ENCODE assay signal across 9 cellular contexts in the genomic region with DNA sequence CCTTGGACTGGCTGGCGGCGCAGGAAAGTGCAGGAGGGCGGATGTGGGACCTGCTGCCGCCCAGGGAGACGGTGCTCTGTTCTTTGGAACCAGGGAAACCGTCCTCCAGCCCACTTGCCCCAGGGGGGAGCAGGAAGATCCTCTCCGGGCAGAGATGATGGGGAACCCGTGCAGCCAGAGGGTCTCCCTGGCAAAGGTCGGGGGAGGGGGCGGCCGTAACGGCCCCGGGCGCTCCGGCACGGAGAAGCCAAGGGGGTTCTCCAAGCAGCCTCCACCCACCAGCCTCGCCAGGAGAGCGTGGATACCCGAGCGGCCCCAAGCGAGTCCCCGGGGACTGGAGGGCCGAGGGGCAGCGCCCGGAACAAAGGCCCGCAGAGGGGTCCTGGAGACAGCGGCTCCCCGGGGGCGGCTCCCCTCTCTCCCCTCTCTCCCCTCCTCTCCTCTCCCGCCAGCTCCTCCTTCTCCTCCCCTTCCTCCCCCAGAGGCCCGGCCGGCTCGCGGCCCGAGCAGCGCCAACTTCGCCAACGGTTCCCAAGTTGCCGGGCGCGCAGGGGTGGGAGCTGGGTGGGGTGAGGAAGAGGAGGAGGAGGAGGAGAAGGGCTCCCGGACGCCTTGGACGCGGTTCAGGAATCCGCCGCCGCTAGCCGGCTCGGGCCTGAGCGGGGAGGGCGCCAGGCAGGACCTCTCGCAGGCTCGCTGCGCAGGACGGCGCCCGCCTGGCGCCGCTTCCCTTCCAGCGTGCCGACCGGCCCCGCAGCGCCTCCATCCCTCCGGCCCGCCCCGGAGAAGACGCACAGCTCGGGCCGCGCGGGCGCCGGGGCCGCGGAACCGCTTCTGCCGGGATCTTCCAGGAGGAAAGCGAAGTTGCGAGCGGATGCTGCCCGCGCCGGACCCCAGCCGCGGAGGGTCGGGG. TPM values are rescaled to one million over a fixed set of nuclear protein-coding genes. Genes with fewer than 3 reads are reported as not detected.
DNase-seq lines count a peak whose midpoint lies in the region; ATAC-seq and TF ChIP-seq lines count a peak whose summit lies in the region.
"Had no signal": no experiment of that assay in that cellular context is flagged by ENCODE, and none has a peak within 500 bp of the region (broad histone marks: within the 10 kb centered on the region; RNA-seq: fewer than 3 reads in every experiment).

A gene with protein sequence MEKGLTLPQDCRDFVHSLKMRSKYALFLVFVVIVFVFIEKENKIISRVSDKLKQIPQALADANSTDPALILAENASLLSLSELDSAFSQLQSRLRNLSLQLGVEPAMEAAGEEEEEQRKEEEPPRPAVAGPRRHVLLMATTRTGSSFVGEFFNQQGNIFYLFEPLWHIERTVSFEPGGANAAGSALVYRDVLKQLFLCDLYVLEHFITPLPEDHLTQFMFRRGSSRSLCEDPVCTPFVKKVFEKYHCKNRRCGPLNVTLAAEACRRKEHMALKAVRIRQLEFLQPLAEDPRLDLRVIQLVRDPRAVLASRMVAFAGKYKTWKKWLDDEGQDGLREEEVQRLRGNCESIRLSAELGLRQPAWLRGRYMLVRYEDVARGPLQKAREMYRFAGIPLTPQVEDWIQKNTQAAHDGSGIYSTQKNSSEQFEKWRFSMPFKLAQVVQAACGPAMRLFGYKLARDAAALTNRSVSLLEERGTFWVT (plus strand): TSS at position 640 of the 913 bp plus-strand sequence. CDS start 41,448 bp downstream, outside the sequence.

- H3K9me3 Mint-ChIP-seq in central memory CD8-positive, alpha-beta T cell: no peaks in the 10 kb centered on the region

- H3K36me3 ChIP-seq in spleen: no peaks in the 10 kb centered on the region

- ATAC-seq in central memory CD8-positive, alpha-beta T cell (replicated peaks; ENCODE audit: extremely low read depth, poor library complexity, severe bottlenecking): no peak
- no peak for ATAC-seq in HG02870 (IDR thresholded peaks at IDR 0.05; ENCODE audit: unreplicated experiment)

- peaks cover 0 to 35% (median 24%) of the 10 kb centered on the region in 6 donors for H3K4me1 ChIP-seq in spleen

- no peak for TF ChIP-seq CTCF in spleen (IDR thresholded peaks at IDR 0.05 in 8 of 11, conservative IDR thresholded peaks at IDR 0.05 in 3 of 11)

- no peaks in the 10 kb centered on the region for H3K9me3 ChIP-seq in spleen

- no peaks in the 10 kb centered on the region for H3K4me1 Mint-ChIP-seq in central memory CD8-positive, alpha-beta T cell

- H3K27me3 ChIP-seq in spleen (replicated peaks in 1 of 7): peaks cover 0 to 61% (median 20%) of the 10 kb centered on the region in 7 donors

- TF ChIP-seq POLR2A in spleen (IDR thresholded peaks at IDR 0.05): no peak

- H3K27me3 Mint-ChIP-seq in central memory CD8-positive, alpha-beta T cell: peaks cover 75% of the 10 kb centered on the region

- peak within 1 kb of the TSS; percentile 35 to 73 (median 50) for H3K4me3 ChIP-seq in spleen

- no peak within 1 kb of the TSS for H3K27ac Mint-ChIP-seq in central memory CD8-positive, alpha-beta T cell (ENCODE audit: low read depth)

- peak within 1 kb of the TSS; percentile 41 for H3K4me3 Mint-ChIP-seq in central memory CD8-positive, alpha-beta T cell

- intact Hi-C loops in spleen (cut with DNase I; ENCODE audit: low total_unique reads): no loop called here

- H3K27ac ChIP-seq in spleen: peak within 1 kb of the TSS in 7 of 8 donors; percentile 76 to 86 (median 80)

- DNase-seq in NCI-H1417 (lab: John Stamatoyannopoulos, UW) (peak in 2 of 3 experiments; percentile 7 to 35), NCI-H1417 treated with DMSO at 0.1 percent for 48 hours (lab: John Stamatoyannopoulos, UW) (no peak), NCI-H226 (peak; percentile 70), kidney glomerular epithelial cell (lab: John Stamatoyannopoulos, UW) (peak; percentile 57), spleen (no peak)
- DNase-seq in central memory CD8-positive, alpha-beta T cell (ENCODE audit: low spot score in 2 of 2): no peak
- DNase-seq in central memory CD4-positive, alpha-beta T cell: no peak
- DNase-seq: DND-41 had no signal

- 1 to 8% (median 4%) methylated on average over 18 to 88 of the region's 88 CpGs for WGBS in spleen, 5 donors

- H3K36me3 Mint-ChIP-seq in central memory CD8-positive, alpha-beta T cell (ENCODE audit: insufficient read depth): no peaks in the 10 kb centered on the region

RNA-seq across cellular contexts. Expression of the gene that starts here (rescaled TPM):
- 1 to 10 TPM; 4.1 to 8.7 (median 6.1) TPM for total RNA-seq in spleen
- polyA plus RNA-seq in spleen: 1 to 10 TPM in 1 of 3 donors, under 1 TPM in 2; 0.28 to 1.6 (median 0.56) TPM

Comparison
In these comparisons a context has a peak if more than half of its experiments do, and no peak if none do; other contexts are left out.
1. DNase-seq: peak in NCI-H1417 (2 of 3), NCI-H226 (single experiment) and kidney glomerular epithelial cell (single experiment); none in NCI-H1417 treated with DMSO at 0.1 percent for 48 hours (single experiment), central memory CD8-positive, alpha-beta T cell (0 of 2), spleen (single experiment) and central memory CD4-positive, alpha-beta T cell (single experiment).